ENCODE assay signal across 14 cellular contexts in the genomic region with DNA sequence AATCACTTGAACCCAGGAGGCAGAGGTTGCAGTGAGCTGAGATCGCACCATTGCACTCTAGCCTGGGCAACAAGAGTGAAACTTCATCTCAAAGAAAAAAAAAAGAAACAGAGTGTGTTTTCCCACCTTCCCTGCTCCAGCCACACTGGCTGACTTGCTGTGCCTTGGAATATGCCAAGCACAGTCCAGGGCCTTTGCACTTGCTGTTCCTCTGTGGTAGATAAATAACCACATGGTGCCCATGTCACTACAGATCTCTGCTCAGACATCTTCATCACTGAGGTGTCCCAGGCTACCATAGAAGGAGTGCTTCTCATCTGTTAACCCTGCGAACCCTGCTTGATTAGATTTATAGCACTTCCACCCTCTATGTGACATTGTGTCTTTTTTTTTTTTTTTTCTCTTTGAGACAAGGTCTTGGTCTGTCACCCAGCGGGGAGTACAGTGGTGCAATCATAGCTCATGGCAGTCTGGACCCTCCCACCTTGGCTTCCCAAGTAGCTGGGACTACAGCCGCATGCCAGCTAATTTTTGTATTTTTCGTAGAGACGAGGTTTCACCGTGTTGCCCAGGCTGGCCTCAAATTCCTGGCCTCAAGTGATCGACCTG. TPM values are rescaled to one million over a fixed set of nuclear protein-coding genes. Genes with fewer than 3 reads are reported as not detected.
A peak's percentile ranks its signal among the peaks of the same experiment; 100 is the strongest.
DNase-seq lines count a peak whose midpoint lies in the region; ATAC-seq and TF ChIP-seq lines count a peak whose summit lies in the region.
"Had no signal": no experiment of that assay in that cellular context is flagged by ENCODE, and none has a peak within 500 bp of the region (broad histone marks: within the 10 kb centered on the region; RNA-seq: fewer than 3 reads in every experiment).

No MANE protein-coding gene starts in this region.

- no peak overlapping the region for H3K23ac ChIP-seq in H9 (ENCODE audit: insufficient read length, low read depth, low read length)

- no peak for ATAC-seq in HG02852 (IDR thresholded peaks at IDR 0.05; ENCODE audit: unreplicated experiment)

- H3K4me3 Mint-ChIP-seq in H9, result no peak overlapping the region
- H3K4me3 Mint-ChIP-seq in endothelial cell (ENCODE audit: unreplicated experiment), result no peak overlapping the region
- H3K4me3 Mint-ChIP-seq in progenitor cell of endocrine pancreas (ENCODE audit: low read depth), result no peak overlapping the region
- H3K4me3 Mint-ChIP-seq: CD14-positive monocyte, IgD-negative memory B cell had no signal

- no peak overlapping the region for H4K91ac ChIP-seq in H9 (ENCODE audit: insufficient read length, low read depth, low read length)

- H3K27ac ChIP-seq in H9 (ENCODE audit: insufficient read length, low read depth, low read length) (no peak overlapping the region), colonic mucosa (no peak overlapping the region)

- H2BK12ac ChIP-seq in H9 (ENCODE audit: insufficient read length, low read depth, low read length), result no peak overlapping the region

- H3T11ph ChIP-seq in H9 (ENCODE audit: low read length), result no peak overlapping the region

- no peak overlapping the region for H3K4ac ChIP-seq in H9 (ENCODE audit: low read depth, low read length)

- H3K27ac Mint-ChIP-seq in H9 (peak overlapping the region in 2 of 3 experiments; percentile 57 to 60; a peak in 3 of 7 replicates), endothelial cell (ENCODE audit: unreplicated experiment) (peak overlapping the region; percentile 43), progenitor cell of endocrine pancreas (peak overlapping the region; percentile 49)
- H3K27ac Mint-ChIP-seq: IgD-negative memory B cell had no signal

- H3K4me1 Mint-ChIP-seq in H9, result peaks cover 26 to 29% of the 10 kb centered on the region in 2 experiments
- H3K4me1 Mint-ChIP-seq in endothelial cell (ENCODE audit: unreplicated experiment), result peaks cover 14% of the 10 kb centered on the region
- H3K4me1 Mint-ChIP-seq in progenitor cell of endocrine pancreas (ENCODE audit: low read depth), result peaks cover 28% of the 10 kb centered on the region

- H3K9me3 Mint-ChIP-seq in H9 (peaks cover 5 to 6% of the 10 kb centered on the region in 2 experiments; a peak in 4 of 5 replicates), endothelial cell (ENCODE audit: unreplicated experiment) (no peaks in the 10 kb centered on the region), progenitor cell of endocrine pancreas (ENCODE audit: low read depth) (no peaks in the 10 kb centered on the region)
- H3K9me3 Mint-ChIP-seq: IgD-negative memory B cell had no signal

- H2AFZ ChIP-seq in H9 (ENCODE audit: low read length), result no peak overlapping the region

- intact Hi-C loops in colonic mucosa (cut with DNase I), result no loop called here

- no CpG with 5 or more reads among the region's 8 CpGs for WGBS in H9 (ENCODE audit: extremely low coverage, insufficient read length, low lambda C conversion rate)

- peaks cover 62% of the 10 kb centered on the region; the same call in 1 of the 2 replicates for H3K79me2 ChIP-seq in H9 (ENCODE audit: insufficient read depth, low read length)

- no peak overlapping the region for H4K5ac ChIP-seq in H9 (ENCODE audit: insufficient read length, low read depth, low read length)

- H3K36me3 ChIP-seq in colonic mucosa, result no peaks in the 10 kb centered on the region

- no peak overlapping the region for H3K4me2 ChIP-seq in H9 (ENCODE audit: insufficient read depth, insufficient read length, low read length)

- H2BK5ac ChIP-seq in H9 (ENCODE audit: insufficient read length, low read length), result no peak overlapping the region

- H4K20me1 ChIP-seq in H9 (ENCODE audit: control insufficient read depth, insufficient read depth, insufficient read length), result no peaks in the 10 kb centered on the region

- H3K4me3 ChIP-seq in NB4 (ENCODE audit: low read depth, low read length), result no peak overlapping the region
- no peak overlapping the region for H3K4me3 ChIP-seq in colonic mucosa

- no peaks in the 10 kb centered on the region for H3K23me2 ChIP-seq in H9 (ENCODE audit: insufficient read length, low read depth, low read length, poor library complexity, severe bottlenecking)

- H3K9ac ChIP-seq in H9 (ENCODE audit: extremely low read depth, insufficient read length, low read length) (no peak overlapping the region), colonic mucosa (ENCODE audit: low read depth in 2 of 2, low read length in 2 of 2) (no peak overlapping the region)

- H3K18ac ChIP-seq in H9 (ENCODE audit: insufficient read length, low read depth, low read length), result no peak overlapping the region

- no peak overlapping the region for H4K8ac ChIP-seq in H9 (replicated peaks; ENCODE audit: insufficient read length, low read depth, low read length)

- H3K36me3 Mint-ChIP-seq in H9 (ENCODE audit: insufficient read depth in 1 of 3, low read depth in 3 of 3) (peaks cover 19 to 30% (median 22%) of the 10 kb centered on the region in 3 experiments), endothelial cell (ENCODE audit: low read depth, unreplicated experiment) (peaks cover 8% of the 10 kb centered on the region), progenitor cell of endocrine pancreas (ENCODE audit: insufficient read depth) (peaks cover 13% of the 10 kb centered on the region)

- no peak overlapping the region for H2AK5ac ChIP-seq in H9 (ENCODE audit: insufficient read length, low read length)

- H3K27me3 Mint-ChIP-seq in H9 (ENCODE audit: low read depth) (no peaks in the 10 kb centered on the region), endothelial cell (ENCODE audit: unreplicated experiment) (peaks cover 3% of the 10 kb centered on the region), progenitor cell of endocrine pancreas (no peaks in the 10 kb centered on the region)
- H3K27me3 Mint-ChIP-seq: IgD-negative memory B cell had no signal

- TF ChIP-seq CTCF in H9 (conservative IDR thresholded peaks at IDR 0.05) (no peak), NB4 (IDR thresholded peaks at IDR 0.05; ENCODE audit: low read depth, low read length) (no peak), endothelial cell (IDR thresholded peaks at IDR 0.05; ENCODE audit: unreplicated experiment) (no peak), progenitor cell of endocrine pancreas (IDR thresholded peaks at IDR 0.05; ENCODE audit: unreplicated experiment) (no peak), colonic mucosa (IDR thresholded peaks at IDR 0.05) (no peak)

- no peaks in the 10 kb centered on the region for H3K9me3 ChIP-seq in H9 (ENCODE audit: control insufficient read depth, low read depth, low read length)
- no peaks in the 10 kb centered on the region for H3K9me3 ChIP-seq in colonic mucosa

- H2BK15ac ChIP-seq in H9 (ENCODE audit: low read depth, low read length), result no peak overlapping the region

- H3K56ac ChIP-seq in H9 (ENCODE audit: insufficient read length, low read depth, low read length), result no peak overlapping the region

- no peak overlapping the region for H3K14ac ChIP-seq in H9 (ENCODE audit: insufficient read depth, low read length)

- TF ChIP-seq POLR2A in NB4 (IDR thresholded peaks at IDR 0.05; ENCODE audit: extremely low read depth, insufficient read length), result no peak

- no peaks in the 10 kb centered on the region for H3K27me3 ChIP-seq in H9 (ENCODE audit: insufficient read depth, low read length)
- no peaks in the 10 kb centered on the region for H3K27me3 ChIP-seq in colonic mucosa

- H3K4me1 ChIP-seq in H9 (ENCODE audit: insufficient read depth, low read length) (no peaks in the 10 kb centered on the region), colonic mucosa (peaks cover 21% of the 10 kb centered on the region)

- peaks cover 8% of the 10 kb centered on the region for H3K79me1 ChIP-seq in H9 (ENCODE audit: insufficient read depth, low read depth, low read length, poor library complexity, severe bottlenecking)

- no peak overlapping the region for H2BK120ac ChIP-seq in H9 (ENCODE audit: low read depth, low read length, poor library complexity, severe bottlenecking)

- no peak for DNase-seq in H9
- DNase-seq in NB4 (ENCODE audit: low read depth), result peak; percentile 84
- DNase-seq in endothelial cell (ENCODE audit: low spot score), result no peak
- no peak for DNase-seq in progenitor cell of endocrine pancreas (ENCODE audit: low spot score, unreplicated experiment)
- no peak for DNase-seq in colonic mucosa
- DNase-seq in NCI-H1105 treated with DMSO at 0.1 percent for 48 hours (lab: John Stamatoyannopoulos, UW), result no peak
- DNase-seq: DMS79 treated with DMSO at 0.1 percent for 48 hours, Karpas-422, NCI-H187, NCI-H2227 treated with DMSO at 0.1 percent for 48 hours, NCI-H510A treated with DMSO at 0.1 percent for 48 hours had no signal

- H2BK20ac ChIP-seq in H9 (ENCODE audit: low read depth, low read length, poor library complexity, severe bottlenecking), result no peak overlapping the region

RNA-seq across cellular contexts. Expression of gene SMARCA4, which starts 10.4 kb away (rescaled TPM):
- total RNA-seq in H9 (2021) (245 and 261 TPM in 2 replicates), endothelial cell (ENCODE audit: unreplicated experiment) (238 TPM), progenitor cell of endocrine pancreas (327 and 334 TPM in 2 replicates), colonic mucosa (100 to 1,000 TPM in 1 of 2 donors, 10 to 100 TPM in 1; 73.8 to 141 TPM)

RNA-seq across cellular contexts. Expression of gene TIMM29, which starts 42.6 kb away (rescaled TPM):
- total RNA-seq in H9 (2021) (23.4 and 26.8 TPM in 2 replicates), endothelial cell (ENCODE audit: unreplicated experiment) (18.3 TPM), progenitor cell of endocrine pancreas (25.6 and 29.4 TPM in 2 replicates), colonic mucosa (10 to 100 TPM; 25.5 to 31.5 TPM)

RNA-seq across cellular contexts. Expression of gene YIPF2, which starts 42.8 kb away (rescaled TPM):
- total RNA-seq in H9 (2021) (58.2 and 60.2 TPM in 2 replicates), endothelial cell (ENCODE audit: unreplicated experiment) (51.4 TPM), progenitor cell of endocrine pancreas (49.1 and 53.3 TPM in 2 replicates), colonic mucosa (10 to 100 TPM; 64.4 to 71.3 TPM)
